21 cellular contexts compared by ENCODE assay signal in genomic region chr10:7267142-7267541, GRCh38.
"Had no signal": no experiment of that assay in that cellular context is flagged by ENCODE, and none has a peak within 500 bp of the region (broad histone marks: within the 10 kb centered on the region; RNA-seq: fewer than 3 reads in every experiment).

No MANE protein-coding gene starts in this region.

- H3K27me3 ChIP-seq: body of pancreas, colonic mucosa, esophagus squamous epithelium, left lung, right atrium auricular region, stomach had no signal

- ATAC-seq: activated CD8-positive, alpha-beta memory T cell treated with anti-CD3 and anti-CD28 coated beads, Interleukin-2, amount 10 ng/mL, durations not matched to agents 7 days and 5 days; activated T-cell treated with anti-CD3 and anti-CD28 coated beads, Interleukin-2, amount 50 U/mL, for 4 hours; body of pancreas; left lung had no signal

- H3K4me1 ChIP-seq: body of pancreas, colonic mucosa had no signal

- H3K9me3 Mint-ChIP-seq: activated T-cell treated with anti-CD3 and anti-CD28 coated beads, Interleukin-2, amount 50 U/mL, for 4 hours; naive B cell had no signal

- H3K4me3 ChIP-seq: body of pancreas, colonic mucosa, esophagus squamous epithelium, left lung, right atrium auricular region, skin epidermis, stomach, thoracic aorta had no signal

- H3K36me3 ChIP-seq: colonic mucosa, esophagus squamous epithelium, left lung, right atrium auricular region, stomach, thoracic aorta had no signal

- H3K27ac ChIP-seq: body of pancreas, colonic mucosa, esophagus squamous epithelium, left lung, right atrium auricular region, skin epidermis, thoracic aorta had no signal

- DNase-seq: activated CD4-positive, alpha-beta T cell treated with anti-CD3 and anti-CD28 coated beads for 48 hours; activated CD8-positive, alpha-beta memory T cell treated with anti-CD3 and anti-CD28 coated beads, Interleukin-2, amount 10 ng/mL, durations not matched to agents 7 days and 5 days; activated naive CD4-positive, alpha-beta T cell treated with Interleukin-2 at 50 U/mL for 16 hours; activated T-cell treated with anti-CD3 and anti-CD28 coated beads, Interleukin-2, amount 50 U/mL, for 4 hours; amniotic stem cell; body of pancreas; caudate nucleus; colonic mucosa; esophagus squamous epithelium; hippocampal formation; kidney; left lung; mammary epithelial cell; naive B cell; nucleus accumbens; stimulated activated CD4-positive, alpha-beta T cell treated with anti-CD3 and anti-CD28 coated beads, Interleukin-4, amount 100 ng/mL, for 4 hours; stimulated activated CD8-positive, alpha-beta memory T cell treated with anti-CD3 and anti-CD28 coated beads, Interleukin-4, amount 100 ng/mL, for 48 hours; stomach had no signal

- H3K27me3 Mint-ChIP-seq: activated CD8-positive, alpha-beta memory T cell treated with anti-CD3 and anti-CD28 coated beads, Interleukin-2, amount 10 ng/mL, durations not matched to agents 7 days and 5 days; naive B cell had no signal

- H3K9me3 ChIP-seq: body of pancreas, colonic mucosa, esophagus squamous epithelium, left lung, right atrium auricular region, stomach, thoracic aorta had no signal

- H3K27ac Mint-ChIP-seq: activated CD8-positive, alpha-beta memory T cell treated with anti-CD3 and anti-CD28 coated beads, Interleukin-2, amount 10 ng/mL, durations not matched to agents 7 days and 5 days had no signal

- H3K4me3 Mint-ChIP-seq: activated CD8-positive, alpha-beta memory T cell treated with anti-CD3 and anti-CD28 coated beads, Interleukin-2, amount 10 ng/mL, durations not matched to agents 7 days and 5 days; activated T-cell treated with anti-CD3 and anti-CD28 coated beads, Interleukin-2, amount 50 U/mL, for 4 hours; naive B cell had no signal
